8 cellular contexts compared by ENCODE assay signal in genomic region chr1:246002725-246003441, GRCh38.
DNase-seq lines count a peak whose midpoint lies in the region; ATAC-seq lines count a peak whose summit lies in the region.

No MANE protein-coding gene starts in this region.

- DNase-seq in NCI-H1417 (lab: John Stamatoyannopoulos, UW), result peak; percentile 70 to 92 (median 88)
- DNase-seq in NCI-H1417 treated with DMSO at 0.1 percent for 48 hours (lab: John Stamatoyannopoulos, UW), result no peak
- DNase-seq in NCI-H510A (lab: John Stamatoyannopoulos, UW), result peak; percentile 31
- peak; percentile 81 to 82 for DNase-seq in activated CD4-positive, alpha-beta T cell treated with anti-CD3 and anti-CD28 coated beads for 24 hours (ENCODE audit: low read depth in 2 of 2)
- DNase-seq in cerebellum (ENCODE audit: low spot score), result peak; percentile 73
- DNase-seq in left colon, result peak; percentile 72 to 94
- peak; percentile 88 for DNase-seq in stimulated activated CD4-positive, alpha-beta T cell treated with anti-CD3 and anti-CD28 coated beads, Interleukin-4, amount 100 ng/mL, for 1 hour

- intact Hi-C loops in left colon (cut with DNase I, micrococcal nuclease), result no loop called here

- ATAC-seq in HG03196 (IDR thresholded peaks at IDR 0.05; ENCODE audit: unreplicated experiment) (peak; percentile 58), left colon (peak; percentile 79)
